1 cellular context compared by ENCODE assay signal in the genomic region with DNA sequence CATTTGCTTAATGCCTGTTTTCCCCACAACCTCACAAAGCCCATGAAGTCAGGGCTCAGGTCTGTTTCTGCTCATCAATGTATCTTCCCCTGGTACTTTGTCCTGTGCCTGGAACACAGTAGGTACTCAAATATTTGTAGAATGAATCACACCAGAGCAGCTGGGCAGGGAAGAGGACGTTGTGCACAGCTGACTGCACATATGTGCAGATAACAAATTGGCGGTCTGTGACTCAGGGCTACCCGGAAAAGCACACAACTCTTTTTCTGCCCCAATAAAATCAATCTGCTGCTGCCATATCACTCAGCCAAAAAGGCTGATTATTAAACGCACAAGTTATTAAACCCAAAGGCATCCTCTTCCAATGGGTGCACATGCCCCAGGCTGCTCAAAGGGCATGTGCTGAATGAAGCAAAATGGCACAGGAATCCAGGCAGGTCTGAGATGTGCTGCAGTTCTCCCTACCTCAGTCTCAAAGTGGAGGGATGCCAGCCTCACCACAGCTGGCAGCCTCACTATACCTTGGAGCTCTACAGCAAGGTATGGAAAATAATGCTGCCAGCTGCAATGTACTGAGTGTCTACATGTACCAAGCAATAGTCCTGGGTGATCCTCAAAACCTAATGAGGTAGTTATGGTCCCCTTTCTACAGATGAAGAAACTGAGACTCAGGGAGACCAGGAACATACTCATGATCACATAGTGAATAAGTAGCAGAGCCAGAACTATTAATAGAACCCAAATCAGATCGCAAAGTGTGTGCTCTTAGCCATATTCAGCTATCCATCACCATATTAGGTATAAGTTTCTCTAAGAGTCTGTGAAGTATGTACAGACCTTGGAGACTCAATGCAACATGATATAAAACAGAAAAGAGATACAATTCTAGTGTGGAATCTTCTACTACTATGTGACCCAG.
TF ChIP-seq lines count a peak whose summit lies in the region.

No MANE protein-coding gene starts in this region.

TF ChIP-seq in K562, 482 proteins besides CTCF, POLR2A, EP300 and RAD21 (continued from another document and continues in another):
- TF ChIP-seq, protein P1, sequence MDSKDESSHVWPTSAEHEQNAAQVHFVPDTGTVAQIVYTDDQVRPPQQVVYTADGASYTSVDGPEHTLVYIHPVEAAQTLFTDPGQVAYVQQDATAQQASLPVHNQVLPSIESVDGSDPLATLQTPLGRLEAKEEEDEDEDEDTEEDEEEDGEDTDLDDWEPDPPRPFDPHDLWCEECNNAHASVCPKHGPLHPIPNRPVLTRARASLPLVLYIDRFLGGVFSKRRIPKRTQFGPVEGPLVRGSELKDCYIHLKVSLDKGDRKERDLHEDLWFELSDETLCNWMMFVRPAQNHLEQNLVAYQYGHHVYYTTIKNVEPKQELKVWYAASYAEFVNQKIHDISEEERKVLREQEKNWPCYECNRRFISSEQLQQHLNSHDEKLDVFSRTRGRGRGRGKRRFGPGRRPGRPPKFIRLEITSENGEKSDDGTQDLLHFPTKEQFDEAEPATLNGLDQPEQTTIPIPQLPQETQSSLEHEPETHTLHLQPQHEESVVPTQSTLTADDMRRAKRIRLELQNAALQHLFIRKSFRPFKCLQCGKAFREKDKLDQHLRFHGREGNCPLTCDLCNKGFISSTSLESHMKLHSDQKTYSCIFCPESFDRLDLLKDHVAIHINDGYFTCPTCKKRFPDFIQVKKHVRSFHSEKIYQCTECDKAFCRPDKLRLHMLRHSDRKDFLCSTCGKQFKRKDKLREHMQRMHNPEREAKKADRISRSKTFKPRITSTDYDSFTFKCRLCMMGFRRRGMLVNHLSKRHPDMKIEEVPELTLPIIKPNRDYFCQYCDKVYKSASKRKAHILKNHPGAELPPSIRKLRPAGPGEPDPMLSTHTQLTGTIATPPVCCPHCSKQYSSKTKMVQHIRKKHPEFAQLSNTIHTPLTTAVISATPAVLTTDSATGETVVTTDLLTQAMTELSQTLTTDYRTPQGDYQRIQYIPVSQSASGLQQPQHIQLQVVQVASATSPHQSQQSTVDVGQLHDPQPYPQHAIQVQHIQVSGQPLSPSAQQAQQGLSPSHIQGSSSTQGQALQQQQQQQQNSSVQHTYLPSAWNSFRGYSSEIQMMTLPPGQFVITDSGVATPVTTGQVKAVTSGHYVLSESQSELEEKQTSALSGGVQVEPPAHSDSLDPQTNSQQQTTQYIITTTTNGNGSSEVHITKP (IDR thresholded peaks at IDR 0.05; ENCODE audit: partially characterized antibody) = no peak
- TF ChIP-seq, protein P2, sequence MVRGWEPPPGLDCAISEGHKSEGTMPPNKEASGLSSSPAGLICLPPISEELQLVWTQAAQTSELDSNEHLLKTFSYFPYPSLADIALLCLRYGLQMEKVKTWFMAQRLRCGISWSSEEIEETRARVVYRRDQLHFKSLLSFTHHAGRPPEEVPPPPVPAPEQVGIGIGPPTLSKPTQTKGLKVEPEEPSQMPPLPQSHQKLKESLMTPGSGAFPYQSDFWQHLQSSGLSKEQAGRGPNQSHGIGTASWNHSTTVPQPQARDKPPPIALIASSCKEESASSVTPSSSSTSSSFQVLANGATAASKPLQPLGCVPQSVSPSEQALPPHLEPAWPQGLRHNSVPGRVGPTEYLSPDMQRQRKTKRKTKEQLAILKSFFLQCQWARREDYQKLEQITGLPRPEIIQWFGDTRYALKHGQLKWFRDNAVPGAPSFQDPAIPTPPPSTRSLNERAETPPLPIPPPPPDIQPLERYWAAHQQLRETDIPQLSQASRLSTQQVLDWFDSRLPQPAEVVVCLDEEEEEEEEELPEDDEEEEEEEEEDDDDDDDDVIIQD (CRISPR knock-in tag; IDR thresholded peaks at IDR 0.05) = no peak
- TF ChIP-seq POLR2AphosphoS5 (IDR thresholded peaks at IDR 0.05; ENCODE audit: control insufficient read depth, insufficient read depth, low read depth, low read length) (peak; percentile 74), ATF4 (CRISPR knock-in tag; IDR thresholded peaks at IDR 0.05) (no peak), ETV6 (IDR thresholded peaks at IDR 0.05; ENCODE audit: borderline replicate concordance in 1 of 2, low read depth in 2 of 2, low read length in 1 of 2) (0 out of 4 replicates have a peak, but pooled peaks of 1 of the 2 experiments have one; percentile 61), ETV6 (CRISPR knock-in tag; IDR thresholded peaks at IDR 0.05; ENCODE audit: borderline replicate concordance) (no peak), BRF2 (IDR thresholded peaks at IDR 0.05; ENCODE audit: borderline replicate concordance, insufficient read depth, insufficient read length) (no peak), MTA2 (IDR thresholded peaks at IDR 0.05; ENCODE audit: low read depth) (peak; percentile 65), PHTF2 (CRISPR knock-in tag; IDR thresholded peaks at IDR 0.05) (no peak), ZKSCAN1 (IDR thresholded peaks at IDR 0.05; ENCODE audit: low read depth, low read length) (peak; percentile 99), BHLHE40 (IDR thresholded peaks at IDR 0.05; ENCODE audit: low read length) (peak; percentile 76), SP2 (IDR thresholded peaks at IDR 0.05; ENCODE audit: extremely low read depth, low read depth, low read length, poor library complexity, severe bottlenecking) (no peak), ZNF589 (CRISPR knock-in tag; IDR thresholded peaks at IDR 0.05; ENCODE audit: low read depth) (no peak), THRAP3 (IDR thresholded peaks at IDR 0.05; ENCODE audit: borderline replicate concordance) (no peak), JUND (IDR thresholded peaks at IDR 0.05; ENCODE audit: borderline replicate concordance, low read depth, low read length) (peak; percentile 99), JUND (tag; IDR thresholded peaks at IDR 0.05; ENCODE audit: borderline replicate concordance, low read depth, low read length) (peak; percentile 99; the same call in 2 of the 3 replicates), TEAD2 (tag; IDR thresholded peaks at IDR 0.05) (peak; percentile 77), HDAC6 (IDR thresholded peaks at IDR 0.05; ENCODE audit: low read depth, low read length) (no peak), ATF1 (CRISPR knock-in tag; IDR thresholded peaks at IDR 0.05) (no peak), ATF1 (tag; IDR thresholded peaks at IDR 0.05) (peak; percentile 46; the same call in 1 of the 2 replicates), SIX5 (IDR thresholded peaks at IDR 0.05; ENCODE audit: borderline replicate concordance in 1 of 2, insufficient read depth in 1 of 2, low read depth in 1 of 2, low read length in 2 of 2) (no peak), BCL6 (CRISPR knock-in tag; IDR thresholded peaks at IDR 0.05) (no peak), CBFB (CRISPR knock-in tag; IDR thresholded peaks at IDR 0.05) (0 out of 2 replicates have a peak, but pooled peaks have one; percentile 33), TRIM24 (IDR thresholded peaks at IDR 0.05) (peak; percentile 58 to 82), SRSF7 (optimal IDR thresholded peaks at IDR 0.05; ENCODE audit: low read depth, low read length) (no peak), CREB1 (IDR thresholded peaks at IDR 0.05) (peak; percentile 43; the same call in 1 of the 2 replicates), CREB1 (CRISPR knock-in tag; IDR thresholded peaks at IDR 0.05) (no peak), FOXO4 (CRISPR knock-in tag; IDR thresholded peaks at IDR 0.05) (no peak), CBFA2T2 (conservative IDR thresholded peaks at IDR 0.05) (peak; percentile 89), NFIX (CRISPR knock-in tag; IDR thresholded peaks at IDR 0.05; ENCODE audit: low read depth) (no peak), HDAC1 (IDR thresholded peaks at IDR 0.05) (peak; percentile 14 to 56; a peak in 2 of 4 replicates), GTF2B (IDR thresholded peaks at IDR 0.05; ENCODE audit: extremely low read depth, insufficient read length) (no peak), KLF16 (IDR thresholded peaks at IDR 0.05) (peak; percentile 83), PTRF (tag; IDR thresholded peaks at IDR 0.05) (no peak), JUN (IDR thresholded peaks at IDR 0.05; ENCODE audit: borderline replicate concordance, low read depth, low read length) (peak; percentile 94), JUN (CRISPR knock-in tag; IDR thresholded peaks at IDR 0.05; ENCODE audit: borderline replicate concordance) (peak; percentile 46; the same call in 1 of the 2 replicates), HDAC2 (IDR thresholded peaks at IDR 0.05) (0 out of 2 replicates have a peak, but pooled peaks have one; percentile 61), MTA3 (IDR thresholded peaks at IDR 0.05; ENCODE audit: borderline replicate concordance) (0 out of 2 replicates have a peak, but pooled peaks have one; percentile 28), HCFC1 (IDR thresholded peaks at IDR 0.05; ENCODE audit: low read depth, low read length) (no peak), MEIS2 (IDR thresholded peaks at IDR 0.05; ENCODE audit: partially characterized antibody) (peak; percentile 65), SMARCC2 (IDR thresholded peaks at IDR 0.05; ENCODE audit: low read depth) (peak; percentile 72), GATA2 (CRISPR knock-in tag; IDR thresholded peaks at IDR 0.05) (peak; percentile 72; the same call in 1 of the 2 replicates), U2AF1 (optimal IDR thresholded peaks at IDR 0.05; ENCODE audit: low read depth, low read length) (no peak), BCOR (IDR thresholded peaks at IDR 0.05) (peak; percentile 15; the same call in 1 of the 2 replicates), ZNF507 (tag; conservative IDR thresholded peaks at IDR 0.05) (no peak)
- TF ChIP-seq, protein P3, sequence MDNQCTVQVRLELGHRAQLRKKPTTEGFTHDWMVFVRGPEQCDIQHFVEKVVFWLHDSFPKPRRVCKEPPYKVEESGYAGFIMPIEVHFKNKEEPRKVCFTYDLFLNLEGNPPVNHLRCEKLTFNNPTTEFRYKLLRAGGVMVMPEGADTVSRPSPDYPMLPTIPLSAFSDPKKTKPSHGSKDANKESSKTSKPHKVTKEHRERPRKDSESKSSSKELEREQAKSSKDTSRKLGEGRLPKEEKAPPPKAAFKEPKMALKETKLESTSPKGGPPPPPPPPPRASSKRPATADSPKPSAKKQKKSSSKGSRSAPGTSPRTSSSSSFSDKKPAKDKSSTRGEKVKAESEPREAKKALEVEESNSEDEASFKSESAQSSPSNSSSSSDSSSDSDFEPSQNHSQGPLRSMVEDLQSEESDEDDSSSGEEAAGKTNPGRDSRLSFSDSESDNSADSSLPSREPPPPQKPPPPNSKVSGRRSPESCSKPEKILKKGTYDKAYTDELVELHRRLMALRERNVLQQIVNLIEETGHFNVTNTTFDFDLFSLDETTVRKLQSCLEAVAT (IDR thresholded peaks at IDR 0.05) = no peak
- TF ChIP-seq, protein P4, sequence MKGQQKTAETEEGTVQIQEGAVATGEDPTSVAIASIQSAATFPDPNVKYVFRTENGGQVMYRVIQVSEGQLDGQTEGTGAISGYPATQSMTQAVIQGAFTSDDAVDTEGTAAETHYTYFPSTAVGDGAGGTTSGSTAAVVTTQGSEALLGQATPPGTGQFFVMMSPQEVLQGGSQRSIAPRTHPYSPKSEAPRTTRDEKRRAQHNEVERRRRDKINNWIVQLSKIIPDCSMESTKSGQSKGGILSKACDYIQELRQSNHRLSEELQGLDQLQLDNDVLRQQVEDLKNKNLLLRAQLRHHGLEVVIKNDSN (CRISPR knock-in tag; IDR thresholded peaks at IDR 0.05) = peak; percentile 19; the same call in 1 of the 2 replicates
- TF ChIP-seq, protein P5, sequence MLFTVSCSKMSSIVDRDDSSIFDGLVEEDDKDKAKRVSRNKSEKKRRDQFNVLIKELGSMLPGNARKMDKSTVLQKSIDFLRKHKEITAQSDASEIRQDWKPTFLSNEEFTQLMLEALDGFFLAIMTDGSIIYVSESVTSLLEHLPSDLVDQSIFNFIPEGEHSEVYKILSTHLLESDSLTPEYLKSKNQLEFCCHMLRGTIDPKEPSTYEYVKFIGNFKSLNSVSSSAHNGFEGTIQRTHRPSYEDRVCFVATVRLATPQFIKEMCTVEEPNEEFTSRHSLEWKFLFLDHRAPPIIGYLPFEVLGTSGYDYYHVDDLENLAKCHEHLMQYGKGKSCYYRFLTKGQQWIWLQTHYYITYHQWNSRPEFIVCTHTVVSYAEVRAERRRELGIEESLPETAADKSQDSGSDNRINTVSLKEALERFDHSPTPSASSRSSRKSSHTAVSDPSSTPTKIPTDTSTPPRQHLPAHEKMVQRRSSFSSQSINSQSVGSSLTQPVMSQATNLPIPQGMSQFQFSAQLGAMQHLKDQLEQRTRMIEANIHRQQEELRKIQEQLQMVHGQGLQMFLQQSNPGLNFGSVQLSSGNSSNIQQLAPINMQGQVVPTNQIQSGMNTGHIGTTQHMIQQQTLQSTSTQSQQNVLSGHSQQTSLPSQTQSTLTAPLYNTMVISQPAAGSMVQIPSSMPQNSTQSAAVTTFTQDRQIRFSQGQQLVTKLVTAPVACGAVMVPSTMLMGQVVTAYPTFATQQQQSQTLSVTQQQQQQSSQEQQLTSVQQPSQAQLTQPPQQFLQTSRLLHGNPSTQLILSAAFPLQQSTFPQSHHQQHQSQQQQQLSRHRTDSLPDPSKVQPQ (CRISPR knock-in tag; IDR thresholded peaks at IDR 0.05; ENCODE audit: borderline replicate concordance) = no peak
